In the genomic region with DNA sequence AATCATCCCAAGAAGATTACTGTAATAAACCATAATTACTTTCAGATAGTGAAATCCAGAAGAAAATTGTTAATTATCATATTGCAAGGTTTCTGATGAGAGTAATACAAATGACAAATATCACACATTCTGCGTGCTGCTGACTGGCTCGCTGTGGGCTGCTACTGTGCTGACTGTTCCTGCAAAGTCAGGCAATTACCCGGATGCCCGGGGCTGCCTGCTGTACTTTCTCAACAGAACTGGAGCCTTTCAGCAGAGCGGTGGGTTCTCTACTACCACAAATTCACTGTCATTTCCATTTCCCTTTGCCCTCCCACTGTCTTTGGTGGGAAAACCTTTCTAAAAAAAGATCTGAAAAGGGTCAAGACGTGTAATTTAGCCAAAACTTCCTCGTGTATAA, we compare ENCODE assay signal across 16 cellular contexts.
"Had no signal": no experiment of that assay in that cellular context is flagged by ENCODE, and none has a peak within 500 bp of the region (broad histone marks: within the 10 kb centered on the region; RNA-seq: fewer than 3 reads in every experiment).

No MANE protein-coding gene starts in this region.

- DNase-seq: activated CD4-positive, alpha-beta T cell treated with anti-CD3 and anti-CD28 coated beads for 4 hours; activated naive CD4-positive, alpha-beta T cell treated with anti-CD3 and anti-CD28 coated beads, Interleukin-2, amount 50 U/mL, for 16 hours; activated T-cell treated with anti-CD3 and anti-CD28 coated beads for 4 hours; brain microvascular endothelial cell; cerebellar nuclear complex; NCI-H1092; NCI-H1417; NCI-H2029 treated with DMSO at 0.1 percent for 48 hours; NCI-H345; NCI-H510A; NCI-H526 treated with DMSO at 0.1 percent for 48 hours; Peyer's patch; Right ventricle myocardium superior; SJCRH30; SK-N-SH had no signal

- ATAC-seq: activated CD4-positive, CD25-positive, alpha-beta regulatory T cell treated with anti-CD3 and anti-CD28 coated beads, Interleukin-2, amount 50 U/mL, for 24 hours had no signal

- H3K9me3 ChIP-seq: Peyer's patch, SJCRH30, SK-N-SH had no signal
